ENCODE assay signal across 11 cellular contexts in the genomic region with DNA sequence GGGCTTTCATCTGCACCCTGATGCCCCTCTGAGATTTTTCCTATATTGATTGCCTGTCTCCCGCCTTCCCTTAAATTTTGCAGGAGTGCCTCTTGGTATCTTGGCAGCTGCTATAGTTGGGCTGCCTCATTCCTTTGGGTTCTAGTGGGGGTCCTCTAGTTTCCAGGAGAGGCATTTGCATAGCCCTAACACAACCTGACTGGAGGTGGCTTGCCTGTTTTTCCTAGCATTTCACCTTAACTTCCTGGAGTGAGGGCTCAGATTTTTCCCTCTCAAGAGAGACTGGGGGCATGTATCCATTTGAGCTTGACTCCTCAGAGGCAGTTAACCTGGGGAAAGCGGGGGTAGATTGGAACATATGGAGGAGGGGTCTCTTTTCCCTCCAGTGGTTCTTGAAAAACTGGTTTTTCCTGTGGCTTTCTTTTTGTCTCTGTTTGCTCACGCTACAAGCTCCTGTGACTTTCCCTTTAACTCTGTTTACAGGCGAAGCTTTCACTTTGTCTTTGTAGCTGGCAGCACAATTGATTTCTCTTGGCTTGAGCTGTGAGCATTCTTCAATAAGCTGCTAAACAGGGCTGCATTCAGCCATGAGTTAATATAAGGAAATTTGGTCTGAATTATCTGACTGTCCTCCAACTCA. TPM values are rescaled to one million over a fixed set of nuclear protein-coding genes. Genes with fewer than 3 reads are reported as not detected.
DNase-seq lines count a peak whose midpoint lies in the region; ATAC-seq and TF ChIP-seq lines count a peak whose summit lies in the region.
"Had no signal": no experiment of that assay in that cellular context is flagged by ENCODE, and none has a peak within 500 bp of the region (broad histone marks: within the 10 kb centered on the region; RNA-seq: fewer than 3 reads in every experiment).

No MANE protein-coding gene starts in this region.

- peak overlapping the region; percentile 57 for H3K9ac ChIP-seq in endocrine pancreas (ENCODE audit: control insufficient read depth, insufficient read depth, low read length)

- peak; percentile 76 for ATAC-seq in mucosa of descending colon

- H3K9me3 ChIP-seq in endocrine pancreas (ENCODE audit: control insufficient read depth, low read length) = no peaks in the 10 kb centered on the region
- H3K9me3 ChIP-seq in mucosa of descending colon = no peaks in the 10 kb centered on the region

- H3K4me3 ChIP-seq in endocrine pancreas (ENCODE audit: control insufficient read depth, insufficient read depth, low read length) = peak overlapping the region; percentile 72
- no peak overlapping the region for H3K4me3 ChIP-seq in mucosa of descending colon

- peak overlapping the region; percentile 77 for H3K27ac ChIP-seq in C4-2B

- DNase-seq in NCI-H146 (lab: John Stamatoyannopoulos, UW) (peak; percentile 84), mucosa of descending colon (peak in 1 of 3 donors; percentile 42), AG20443 (ENCODE audit: low spot score) (no peak), SHP77 (lab: John Stamatoyannopoulos, UW) (no peak), nucleus accumbens (lab: John Stamatoyannopoulos, UW) (no peak)
- DNase-seq in activated CD4-positive, CD25-positive, alpha-beta regulatory T cell (lab: John Stamatoyannopoulos, UW) = no peak
- DNase-seq: CD4-positive, alpha-beta memory T cell; effector memory CD4-positive, alpha-beta T cell; stimulated activated naive CD8-positive, alpha-beta T cell treated with anti-CD3 and anti-CD28 coated beads, Interleukin-15, amount 100 ng/mL, for 72 hours had no signal

- H3K27me3 ChIP-seq in endocrine pancreas (ENCODE audit: control insufficient read depth, insufficient read depth, low read length) = no peaks in the 10 kb centered on the region

- H3K4me1 ChIP-seq in endocrine pancreas (ENCODE audit: control insufficient read depth, insufficient read depth, low read length) (no peaks in the 10 kb centered on the region), mucosa of descending colon (ENCODE audit: low read depth) (peaks cover 5% of the 10 kb centered on the region)

- no peaks in the 10 kb centered on the region for H3K36me3 ChIP-seq in endocrine pancreas (ENCODE audit: control insufficient read depth, insufficient read depth, low read length)
- no peaks in the 10 kb centered on the region for H3K36me3 ChIP-seq in mucosa of descending colon (ENCODE audit: low read depth)

- TF ChIP-seq CTCF in C4-2B (conservative IDR thresholded peaks at IDR 0.05) = no peak
- TF ChIP-seq CTCF in mucosa of descending colon (IDR thresholded peaks at IDR 0.05) = no peak

- intact Hi-C loops in mucosa of descending colon (cut with DNase I, micrococcal nuclease) = no loop called here

RNA-seq across cellular contexts. Expression of a gene that starts 45.9 kb away (rescaled TPM):
- total RNA-seq in mucosa of descending colon = 100 to 1,000 TPM in 1 of 3 donors, 10 to 100 TPM in 2; 37.5 to 119 (median 71.9) TPM
- total RNA-seq: CD4-positive, alpha-beta memory T cell had no signal
